In the genomic region with DNA sequence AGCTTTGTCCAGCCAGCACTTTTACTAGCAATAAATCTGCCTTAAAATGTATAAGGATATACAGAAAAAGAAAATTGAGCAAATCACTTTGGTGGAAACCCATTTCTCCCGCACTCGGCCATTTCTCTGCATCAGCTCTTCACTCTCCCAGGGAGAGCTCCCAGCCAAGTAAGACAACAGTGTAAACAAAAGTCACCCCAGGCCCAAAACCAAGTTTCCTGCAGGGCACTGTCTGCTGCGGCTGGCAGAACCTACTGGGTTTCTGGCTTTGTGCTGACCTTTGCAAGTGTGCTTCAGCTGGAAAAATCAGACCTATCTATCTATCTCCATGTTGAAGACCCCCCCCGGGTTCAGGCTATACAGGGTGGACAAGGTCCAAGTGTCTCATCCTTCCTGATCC, we compare ENCODE assay signal across 1 cellular context.
TF ChIP-seq lines count a peak whose summit lies in the region.

No MANE protein-coding gene starts in this region.

TF ChIP-seq in GM23338, 12 proteins besides CTCF, POLR2A, EP300 and RAD21 (continued from another document):
- TF ChIP-seq ZNF462 (CRISPR knock-in tag; IDR thresholded peaks at IDR 0.05) (no peak), POLR2AphosphoS5 (IDR thresholded peaks at IDR 0.05; ENCODE audit: low read depth) (no peak), EZH2 (IDR thresholded peaks at IDR 0.05; ENCODE audit: low read depth, unreplicated experiment) (no peak), ZNF331 (CRISPR knock-in tag; IDR thresholded peaks at IDR 0.05; ENCODE audit: low read depth) (no peak)
- TF ChIP-seq, protein P1, sequence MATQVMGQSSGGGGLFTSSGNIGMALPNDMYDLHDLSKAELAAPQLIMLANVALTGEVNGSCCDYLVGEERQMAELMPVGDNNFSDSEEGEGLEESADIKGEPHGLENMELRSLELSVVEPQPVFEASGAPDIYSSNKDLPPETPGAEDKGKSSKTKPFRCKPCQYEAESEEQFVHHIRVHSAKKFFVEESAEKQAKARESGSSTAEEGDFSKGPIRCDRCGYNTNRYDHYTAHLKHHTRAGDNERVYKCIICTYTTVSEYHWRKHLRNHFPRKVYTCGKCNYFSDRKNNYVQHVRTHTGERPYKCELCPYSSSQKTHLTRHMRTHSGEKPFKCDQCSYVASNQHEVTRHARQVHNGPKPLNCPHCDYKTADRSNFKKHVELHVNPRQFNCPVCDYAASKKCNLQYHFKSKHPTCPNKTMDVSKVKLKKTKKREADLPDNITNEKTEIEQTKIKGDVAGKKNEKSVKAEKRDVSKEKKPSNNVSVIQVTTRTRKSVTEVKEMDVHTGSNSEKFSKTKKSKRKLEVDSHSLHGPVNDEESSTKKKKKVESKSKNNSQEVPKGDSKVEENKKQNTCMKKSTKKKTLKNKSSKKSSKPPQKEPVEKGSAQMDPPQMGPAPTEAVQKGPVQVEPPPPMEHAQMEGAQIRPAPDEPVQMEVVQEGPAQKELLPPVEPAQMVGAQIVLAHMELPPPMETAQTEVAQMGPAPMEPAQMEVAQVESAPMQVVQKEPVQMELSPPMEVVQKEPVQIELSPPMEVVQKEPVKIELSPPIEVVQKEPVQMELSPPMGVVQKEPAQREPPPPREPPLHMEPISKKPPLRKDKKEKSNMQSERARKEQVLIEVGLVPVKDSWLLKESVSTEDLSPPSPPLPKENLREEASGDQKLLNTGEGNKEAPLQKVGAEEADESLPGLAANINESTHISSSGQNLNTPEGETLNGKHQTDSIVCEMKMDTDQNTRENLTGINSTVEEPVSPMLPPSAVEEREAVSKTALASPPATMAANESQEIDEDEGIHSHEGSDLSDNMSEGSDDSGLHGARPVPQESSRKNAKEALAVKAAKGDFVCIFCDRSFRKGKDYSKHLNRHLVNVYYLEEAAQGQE (IDR thresholded peaks at IDR 0.05; ENCODE audit: unreplicated experiment): no peak
